15 cellular contexts compared by ENCODE assay signal in genomic region chr1:25106981-25107642, GRCh38.
A peak's percentile ranks its signal among the peaks of the same experiment; 100 is the strongest.
DNase-seq lines count a peak whose midpoint lies in the region; ATAC-seq, FAIRE-seq and TF ChIP-seq lines count a peak whose summit lies in the region.
"Had no signal": no experiment of that assay in that cellular context is flagged by ENCODE, and none has a peak within 500 bp of the region (broad histone marks: within the 10 kb centered on the region; RNA-seq: fewer than 3 reads in every experiment).

No MANE protein-coding gene starts in this region.

- CTCF ChIA-PET in Caco-2 (lab: Charles Lee), result no interaction called here

- no peak overlapping the region for H3K4me3 Mint-ChIP-seq in Caco-2 (ENCODE audit: unreplicated experiment)

- no peaks in the 10 kb centered on the region for H3K4me1 Mint-ChIP-seq in Caco-2 (ENCODE audit: low read depth, unreplicated experiment)

- no peak for FAIRE-seq in small intestine (lab: Jason Lieb, UNC)

- 29 to 76% (median 49%) methylated on average over 20 of the region's 20 CpGs for WGBS in small intestine, 3 donors

- no peaks in the 10 kb centered on the region for H3K36me3 Mint-ChIP-seq in Caco-2 (ENCODE audit: insufficient read depth, unreplicated experiment)

- no peaks in the 10 kb centered on the region for H3K27me3 Mint-ChIP-seq in Caco-2 (ENCODE audit: insufficient read depth, unreplicated experiment)
- H3K27me3 Mint-ChIP-seq: CD8-positive, alpha-beta memory T cell had no signal

- no TSS peak for BruUV-seq in Caco-2 (replicated peaks; lab: Mats Ljungman, UMichigan)

- TF ChIP-seq CTCF in Caco-2 (IDR thresholded peaks at IDR 0.05; ENCODE audit: insufficient read depth in 1 of 2, low read depth in 1 of 2, low read length in 1 of 2, severe bottlenecking in 1 of 2, unreplicated experiment in 1 of 2), result no peak

- H3K27ac ChIP-seq in SJCRH30, result peak overlapping the region; percentile 6; the same call in 1 of the 2 replicates
- no peak overlapping the region for H3K27ac ChIP-seq in small intestine (ENCODE audit: low read depth in 1 of 2, low read length in 1 of 2)
- H3K27ac ChIP-seq: BLaER1, PC-9 had no signal

- no peak overlapping the region for H3K27ac Mint-ChIP-seq in Caco-2 (ENCODE audit: unreplicated experiment)

- H3K27me3 ChIP-seq in SJCRH30 (no peaks in the 10 kb centered on the region), small intestine (ENCODE audit: control insufficient read depth in 2 of 2, insufficient read depth in 2 of 2, low read length in 2 of 2) (peaks cover 0 to 4% of the 10 kb centered on the region in 2 donors), Caco-2 (replicated peaks; ENCODE audit: control insufficient read depth, insufficient read depth, low read length) (no peaks in the 10 kb centered on the region)
- H3K27me3 ChIP-seq: BLaER1 had no signal

- H3K4me1 ChIP-seq in SJCRH30, result no peaks in the 10 kb centered on the region
- H3K4me1 ChIP-seq in small intestine (ENCODE audit: control insufficient read depth in 2 of 2, insufficient read depth in 1 of 2, low read depth in 1 of 2, low read length in 1 of 2), result no peaks in the 10 kb centered on the region
- H3K4me1 ChIP-seq in Caco-2, result no peaks in the 10 kb centered on the region

- ATAC-seq in GM21723 (IDR thresholded peaks at IDR 0.05; ENCODE audit: unreplicated experiment), result no peak
- no peak for ATAC-seq in GM18868 (IDR thresholded peaks at IDR 0.05; ENCODE audit: unreplicated experiment)
- ATAC-seq: HCT116, SK-N-SH treated with all-trans-retinoic acid at 6 μM for 48 hours had no signal

- DNase-seq in EH (ENCODE audit: low read depth) (peak; percentile 51), SJCRH30 (peak in 1 of 2 experiments; percentile 14), fibroblast of peridontal ligament (ENCODE audit: extremely low read depth) (peak; percentile 47), small intestine (peak; percentile 87), Caco-2 (no peak), superior temporal gyrus (ENCODE audit: extremely low spot score) (no peak)
- DNase-seq: CD8-positive, alpha-beta memory T cell; NCI-H2107; NCI-H69; PC-9 had no signal

- H3K9me3 ChIP-seq in SJCRH30 (replicated peaks) (no peaks in the 10 kb centered on the region), small intestine (ENCODE audit: control insufficient read depth, low read depth) (no peaks in the 10 kb centered on the region), Caco-2 (no peaks in the 10 kb centered on the region)

- POLR2A ChIA-PET in Caco-2 (lab: Charles Lee), result no interaction called here

- H3K9me3 Mint-ChIP-seq in Caco-2 (ENCODE audit: unreplicated experiment), result no peaks in the 10 kb centered on the region

- no peaks in the 10 kb centered on the region for H3K36me3 ChIP-seq in SJCRH30
- no peaks in the 10 kb centered on the region for H3K36me3 ChIP-seq in small intestine (ENCODE audit: control insufficient read depth in 2 of 2, insufficient read depth in 2 of 2, low read length in 2 of 2)
- H3K36me3 ChIP-seq in Caco-2 (ENCODE audit: control insufficient read depth, insufficient read depth, low read length), result no peaks in the 10 kb centered on the region
- H3K36me3 ChIP-seq: BLaER1 had no signal

- intact Hi-C loops in Caco-2 (cut with micrococcal nuclease; ENCODE audit: unreplicated experiment), result no loop called here

- no peak overlapping the region for H3K4me3 ChIP-seq in SJCRH30
- H3K4me3 ChIP-seq in small intestine (ENCODE audit: low read depth in 1 of 2, low read length in 2 of 2), result no peak overlapping the region
- no peak overlapping the region for H3K4me3 ChIP-seq in Caco-2 (ENCODE audit: low read depth, low read length)
- H3K4me3 ChIP-seq: BLaER1, PC-9 had no signal

Comparison
In these comparisons a context has a peak if more than half of its experiments do, and no peak if none do; other contexts are left out.
1. DNase-seq: peak in EH (single experiment), fibroblast of peridontal ligament (single experiment) and small intestine (single experiment); none in Caco-2 (0 of 2) and superior temporal gyrus (single experiment).